22 cellular contexts compared by ENCODE assay signal in the genomic region with DNA sequence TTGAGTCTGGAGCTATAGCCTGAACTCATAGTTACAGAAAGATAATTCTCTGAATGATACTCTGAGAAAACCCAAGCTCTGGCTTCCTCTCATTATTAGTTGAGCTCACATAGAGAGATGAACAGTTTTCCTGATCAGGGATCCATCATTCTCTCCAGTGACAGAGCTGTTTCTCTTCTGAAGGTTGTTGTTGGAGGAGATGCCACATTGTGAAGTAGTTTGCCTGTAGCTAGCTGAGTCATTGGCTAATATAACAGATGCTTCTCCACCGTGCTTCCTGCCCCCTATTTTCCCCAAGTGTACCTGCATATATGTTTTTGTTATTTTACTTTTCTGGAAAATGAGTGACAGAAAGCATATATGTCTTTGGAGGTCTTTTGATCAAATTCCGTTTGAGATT.
DNase-seq lines count a peak whose midpoint lies in the region; ATAC-seq, FAIRE-seq and TF ChIP-seq lines count a peak whose summit lies in the region.
"Had no signal": no experiment of that assay in that cellular context is flagged by ENCODE, and none has a peak within 500 bp of the region (broad histone marks: within the 10 kb centered on the region; RNA-seq: fewer than 3 reads in every experiment).

No MANE protein-coding gene starts in this region.

- no peaks in the 10 kb centered on the region for H3K9me3 ChIP-seq in astrocyte (ENCODE audit: insufficient read depth, low read depth, low read length)
- H3K9me3 ChIP-seq: Caco-2, HAP-1, prostate gland, transverse colon had no signal

- H3K4me1 ChIP-seq in astrocyte (ENCODE audit: insufficient read depth, low read length): peaks cover 6% of the 10 kb centered on the region
- H3K4me1 ChIP-seq: Caco-2, HAP-1, prostate gland, transverse colon had no signal

- peaks cover 17% of the 10 kb centered on the region for H3K4me1 Mint-ChIP-seq in astrocyte (ENCODE audit: low read depth, unreplicated experiment)
- H3K4me1 Mint-ChIP-seq: activated CD4-positive, alpha-beta T cell treated with anti-CD3 and anti-CD28 coated beads for 36 hours had no signal

- no peak for ATAC-seq in GM18868 (IDR thresholded peaks at IDR 0.05; ENCODE audit: unreplicated experiment)
- no peak for ATAC-seq in GM21737 (IDR thresholded peaks at IDR 0.05; ENCODE audit: unreplicated experiment)
- ATAC-seq: activated CD4-positive, alpha-beta T cell treated with anti-CD3 and anti-CD28 coated beads for 36 hours; Panc1 had no signal

- H3K27me3 Mint-ChIP-seq in astrocyte (ENCODE audit: low read depth, unreplicated experiment): no peaks in the 10 kb centered on the region

- no peak for TF ChIP-seq CTCF in astrocyte (IDR thresholded peaks at IDR 0.05; ENCODE audit: insufficient read depth, low read depth, low read length)

- H3K27ac Mint-ChIP-seq in astrocyte (ENCODE audit: unreplicated experiment): no peak overlapping the region
- H3K27ac Mint-ChIP-seq: activated CD4-positive, alpha-beta T cell treated with anti-CD3 and anti-CD28 coated beads for 36 hours; T-helper 1 cell treated with Interleukin-12 subunit alpha and Interleukin-12 subunit beta and Interleukin-4 antibody, amounts not matched to agents 30 μg/mL and 1 μg/mL, for 36 hours had no signal

- H3K4me2 ChIP-seq in astrocyte (ENCODE audit: low read length): no peak overlapping the region
- H3K4me2 ChIP-seq: BLaER1 treated with 17β-estradiol and CSF1 and Interleukin-3, amounts not matched to agents 10 nM and 100 nM had no signal

- H4K20me1 ChIP-seq in astrocyte (ENCODE audit: insufficient read depth, low read length): no peaks in the 10 kb centered on the region
- H4K20me1 ChIP-seq: BLaER1 treated with 17β-estradiol and CSF1 and Interleukin-3, amounts not matched to agents 10 nM and 100 nM had no signal

- H3K36me3 ChIP-seq in astrocyte (ENCODE audit: insufficient read depth, low read length): no peaks in the 10 kb centered on the region
- H3K36me3 ChIP-seq: BLaER1 treated with 17β-estradiol and CSF1 and Interleukin-3, amounts not matched to agents 10 nM and 100 nM; HAP-1; prostate gland; transverse colon had no signal

- H3K9me3 Mint-ChIP-seq in astrocyte (ENCODE audit: unreplicated experiment): no peaks in the 10 kb centered on the region
- H3K9me3 Mint-ChIP-seq: T-helper 1 cell treated with Interleukin-12 subunit alpha and Interleukin-12 subunit beta and Interleukin-4 antibody, amounts not matched to agents 30 μg/mL and 1 μg/mL, for 36 hours had no signal

- H3K27me3 ChIP-seq in astrocyte (ENCODE audit: insufficient read depth, low read length): no peaks in the 10 kb centered on the region
- H3K27me3 ChIP-seq: BLaER1 treated with 17β-estradiol and CSF1 and Interleukin-3, amounts not matched to agents 10 nM and 100 nM; transverse colon had no signal

- FAIRE-seq in astrocyte (lab: Jason Lieb, UNC): no peak
- FAIRE-seq: endometrium had no signal

- H3K36me3 Mint-ChIP-seq in astrocyte (ENCODE audit: low read depth, unreplicated experiment): no peaks in the 10 kb centered on the region

- H3K27ac ChIP-seq in astrocyte (ENCODE audit: low read depth, low read length): no peak overlapping the region
- H3K27ac ChIP-seq: BLaER1 treated with 17β-estradiol and CSF1 and Interleukin-3, amounts not matched to agents 10 nM and 100 nM; prostate gland; transverse colon had no signal

- H3K9ac ChIP-seq in astrocyte (ENCODE audit: low read length): no peak overlapping the region
- H3K9ac ChIP-seq: BLaER1 treated with 17β-estradiol and CSF1 and Interleukin-3, amounts not matched to agents 10 nM and 100 nM had no signal

- H2AFZ ChIP-seq in astrocyte (ENCODE audit: low read depth, low read length): peak overlapping the region; percentile 48

- peak; percentile 67 for DNase-seq in ELR (ENCODE audit: low read depth)
- peak; percentile 68 for DNase-seq in LHCN-M2 (ENCODE audit: low read depth)
- peak; percentile 17 for DNase-seq in astrocyte (ENCODE audit: low read depth)
- DNase-seq in myocyte (ENCODE audit: low read depth): peak; percentile 48
- DNase-seq in GM03348 (ENCODE audit: low spot score): no peak
- no peak for DNase-seq in NCI-H748 treated with DMSO at 0.1 percent for 48 hours (lab: John Stamatoyannopoulos, UW)
- DNase-seq: activated CD4-positive, alpha-beta T cell treated with anti-CD3 and anti-CD28 coated beads for 36 hours; Caco-2; cortex of kidney; kidney glomerular epithelial cell; MM.1S; NCI-H1436; NCI-H524 treated with DMSO at 0.1 percent for 48 hours; transverse colon had no signal

- H3K79me2 ChIP-seq in astrocyte (ENCODE audit: insufficient read depth, low read length): peaks cover 5% of the 10 kb centered on the region

- no peak overlapping the region for H3K4me3 ChIP-seq in astrocyte (ENCODE audit: insufficient read depth, low read depth, low read length)
- H3K4me3 ChIP-seq: BLaER1 treated with 17β-estradiol and CSF1 and Interleukin-3, amounts not matched to agents 10 nM and 100 nM; HAP-1; prostate gland; transverse colon had no signal

- H3K4me3 Mint-ChIP-seq in astrocyte (ENCODE audit: unreplicated experiment): no peak overlapping the region
- H3K4me3 Mint-ChIP-seq: activated CD4-positive, alpha-beta T cell treated with anti-CD3 and anti-CD28 coated beads for 36 hours; T-helper 1 cell treated with Interleukin-12 subunit alpha and Interleukin-12 subunit beta and Interleukin-4 antibody, amounts not matched to agents 30 μg/mL and 1 μg/mL, for 36 hours had no signal

Comparison
In these comparisons a context has a peak if more than half of its experiments do, and no peak if none do; other contexts are left out.
1. DNase-seq: peak in ELR (single experiment), LHCN-M2 (single experiment), astrocyte (single experiment) and myocyte (single experiment); none in GM03348 (single experiment) and NCI-H748 treated with DMSO at 0.1 percent for 48 hours (single experiment).